40 cellular contexts compared by ENCODE assay signal in the genomic region with DNA sequence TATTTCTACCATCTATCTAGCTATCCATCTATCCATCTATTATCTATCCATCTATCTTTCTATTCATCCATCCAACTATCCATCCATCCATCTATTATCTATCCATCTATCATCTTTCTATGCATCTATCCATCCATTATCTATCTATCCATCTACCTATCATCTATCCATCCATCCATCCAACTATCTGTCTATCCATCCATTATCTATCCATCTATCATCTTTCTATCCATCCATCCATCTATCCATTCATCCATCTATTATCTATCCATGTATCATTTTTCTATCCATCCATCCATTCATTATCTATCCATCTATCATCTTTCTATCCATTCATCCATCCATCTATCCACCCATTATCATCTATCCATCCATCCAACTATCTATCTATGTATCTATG. TPM values are rescaled to one million over a fixed set of nuclear protein-coding genes. Genes with fewer than 3 reads are reported as not detected.
"Had no signal": no experiment of that assay in that cellular context is flagged by ENCODE, and none has a peak within 500 bp of the region (broad histone marks: within the 10 kb centered on the region; RNA-seq: fewer than 3 reads in every experiment).

No MANE protein-coding gene starts in this region.

- H3K27ac ChIP-seq: adrenal gland, ascending aorta, brain microvascular endothelial cell, breast epithelium, cardiac muscle cell had no signal

- DNase-seq: activated effector memory CD4-positive, alpha-beta T cell treated with anti-CD3 and anti-CD28 coated beads, Interleukin-2, amount 50 U/mL, for 16 hours; activated effector memory CD4-positive, alpha-beta T cell treated with Interleukin-2 at 50 U/mL for 16 hours; activated gamma-delta T cell; activated gamma-delta T cell treated with Interleukin-2 at 50 U/mL for 16 hours; activated naive CD4-positive, alpha-beta T cell; activated naive CD4-positive, alpha-beta T cell treated with anti-CD3 and anti-CD28 coated beads for 36 hours; activated naive CD4-positive, alpha-beta T cell treated with anti-CD3 and anti-CD28 coated beads, Interleukin-2, amount 10 ng/mL, durations not matched to agents 7 days and 5 days; activated naive CD4-positive, alpha-beta T cell treated with anti-CD3 and anti-CD28 coated beads, Interleukin-2, amount 50 U/mL, for 16 hours; activated naive CD4-positive, alpha-beta T cell treated with Interleukin-2 at 50 U/mL for 16 hours; activated naive CD8-positive, alpha-beta T cell treated with anti-CD3 and anti-CD28 coated beads for 36 hours; activated naive CD8-positive, alpha-beta T cell treated with anti-CD3 and anti-CD28 coated beads, Interleukin-2, amount 10 ng/mL, durations not matched to agents 7 days and 5 days; activated naive CD8-positive, alpha-beta T cell treated with anti-CD3 and anti-CD28 coated beads, Interleukin-2, amount 50 U/mL, for 24 hours; activated T-cell treated with anti-CD3 and anti-CD28 coated beads, Interleukin-2, amount 50 U/mL, for 4 hours; activated T-cell treated with anti-CD3 and anti-CD28 coated beads, Interleukin-2, amount 50 U/mL, for 48 hours; activated T-cell treated with anti-CD3 and anti-CD28 coated beads, Interleukin-2, amount 50 U/mL, for 72 hours; amniotic stem cell; amygdala; anterior cingulate cortex; aorta; body of pancreas; brain microvascular endothelial cell; caudate nucleus; central memory CD4-positive, alpha-beta T cell; cerebellar nuclear complex had no signal

- H3K36me3 ChIP-seq: adrenal gland, ascending aorta, brain microvascular endothelial cell, breast epithelium, cardiac muscle cell had no signal

- H3K36me3 Mint-ChIP-seq: activated naive CD4-positive, alpha-beta T cell treated with anti-CD3 and anti-CD28 coated beads, Interleukin-2, amount 10 ng/mL, durations not matched to agents 7 days and 5 days; activated naive CD4-positive, alpha-beta T cell treated with anti-CD3 and anti-CD28 coated beads, Interleukin-2, amount 50 U/mL, for 24 hours; activated naive CD4-positive, alpha-beta T cell treated with anti-CD3 and anti-CD28 coated beads, Interleukin-2, amount 50 U/mL, for 72 hours; activated naive CD8-positive, alpha-beta T cell treated with anti-CD3 and anti-CD28 coated beads for 36 hours; activated naive CD8-positive, alpha-beta T cell treated with anti-CD3 and anti-CD28 coated beads, Interleukin-2, amount 10 ng/mL, durations not matched to agents 7 days and 5 days; brain had no signal

- H3K9me3 Mint-ChIP-seq: activated naive CD4-positive, alpha-beta T cell treated with anti-CD3 and anti-CD28 coated beads for 36 hours; activated naive CD4-positive, alpha-beta T cell treated with anti-CD3 and anti-CD28 coated beads, Interleukin-2, amount 10 ng/mL, durations not matched to agents 7 days and 5 days; activated naive CD4-positive, alpha-beta T cell treated with anti-CD3 and anti-CD28 coated beads, Interleukin-2, amount 50 U/mL, for 24 hours; activated naive CD8-positive, alpha-beta T cell treated with anti-CD3 and anti-CD28 coated beads for 36 hours; activated naive CD8-positive, alpha-beta T cell treated with anti-CD3 and anti-CD28 coated beads, Interleukin-2, amount 10 ng/mL, durations not matched to agents 7 days and 5 days; activated naive CD8-positive, alpha-beta T cell treated with anti-CD3 and anti-CD28 coated beads, Interleukin-2, amount 50 U/mL, for 24 hours; activated T-cell treated with anti-CD3 and anti-CD28 coated beads, Interleukin-2, amount 50 U/mL, for 4 hours; activated T-helper 1 cell treated with anti-CD3 and anti-CD28 coated beads, Interleukin-12 subunit alpha, Interleukin-12 subunit beta, Interleukin-2, Interleukin-4 antibody, amounts not matched to agents 30 ng/mL and 10 ng/mL and 1 ng/mL, durations not matched to agents 14 hours and 24 hours and 36 hours; activated T-helper 17 cell treated with anti-CD3 and anti-CD28 coated beads, Interleukin-2, amount 50 U/mL, for 72 hours; activated T-helper 2 cell treated with anti-CD3 and anti-CD28 coated beads, Interferon-gamma antibody, Interleukin-2, Interleukin-4, amounts not matched to agents 10 μg/mL and 5 μg/mL and 100 μg/mL, durations not matched to agents 14 hours and 24 hours and 36 hours; central memory CD8-positive, alpha-beta T cell had no signal

- H3K4me3 ChIP-seq: adrenal gland, ascending aorta, body of pancreas, breast epithelium, cardiac muscle cell had no signal

- H3K4me3 Mint-ChIP-seq: activated naive CD4-positive, alpha-beta T cell treated with anti-CD3 and anti-CD28 coated beads for 36 hours; activated naive CD4-positive, alpha-beta T cell treated with anti-CD3 and anti-CD28 coated beads, Interleukin-2, amount 10 ng/mL, durations not matched to agents 7 days and 5 days; activated naive CD4-positive, alpha-beta T cell treated with anti-CD3 and anti-CD28 coated beads, Interleukin-2, amount 50 U/mL, for 24 hours; activated naive CD8-positive, alpha-beta T cell; activated naive CD8-positive, alpha-beta T cell treated with anti-CD3 and anti-CD28 coated beads for 36 hours; activated naive CD8-positive, alpha-beta T cell treated with anti-CD3 and anti-CD28 coated beads, Interleukin-2, amount 10 ng/mL, durations not matched to agents 7 days and 5 days; activated naive CD8-positive, alpha-beta T cell treated with anti-CD3 and anti-CD28 coated beads, Interleukin-2, amount 50 U/mL, for 24 hours; activated T-cell treated with anti-CD3 and anti-CD28 coated beads, Interleukin-2, amount 50 U/mL, for 4 hours; activated T-cell treated with anti-CD3 and anti-CD28 coated beads, Interleukin-2, amount 50 U/mL, for 72 hours; activated T-helper 1 cell treated with anti-CD3 and anti-CD28 coated beads, Interleukin-12 subunit alpha, Interleukin-12 subunit beta, Interleukin-2, Interleukin-4 antibody, amounts not matched to agents 30 ng/mL and 10 ng/mL and 1 ng/mL, durations not matched to agents 14 hours and 24 hours and 36 hours; activated T-helper 17 cell treated with anti-CD3 and anti-CD28 coated beads, Interleukin-2, amount 50 U/mL, for 72 hours; brain; central memory CD8-positive, alpha-beta T cell had no signal

- FAIRE-seq: astrocyte, bronchial epithelial cell, colon had no signal

- H3K27ac Mint-ChIP-seq: activated naive CD4-positive, alpha-beta T cell treated with anti-CD3 and anti-CD28 coated beads for 36 hours; activated naive CD4-positive, alpha-beta T cell treated with anti-CD3 and anti-CD28 coated beads, Interleukin-2, amount 10 ng/mL, durations not matched to agents 7 days and 5 days; activated naive CD4-positive, alpha-beta T cell treated with anti-CD3 and anti-CD28 coated beads, Interleukin-2, amount 50 U/mL, for 24 hours; activated naive CD4-positive, alpha-beta T cell treated with anti-CD3 and anti-CD28 coated beads, Interleukin-2, amount 50 U/mL, for 72 hours; activated naive CD8-positive, alpha-beta T cell; activated naive CD8-positive, alpha-beta T cell treated with anti-CD3 and anti-CD28 coated beads for 36 hours; activated naive CD8-positive, alpha-beta T cell treated with anti-CD3 and anti-CD28 coated beads, Interleukin-2, amount 10 ng/mL, durations not matched to agents 7 days and 5 days; activated naive CD8-positive, alpha-beta T cell treated with anti-CD3 and anti-CD28 coated beads, Interleukin-2, amount 50 U/mL, for 24 hours; activated T-cell treated with anti-CD3 and anti-CD28 coated beads, Interleukin-2, amount 50 U/mL, for 72 hours; activated T-helper 1 cell treated with anti-CD3 and anti-CD28 coated beads, Interleukin-12 subunit alpha, Interleukin-12 subunit beta, Interleukin-2, Interleukin-4 antibody, amounts not matched to agents 30 ng/mL and 10 ng/mL and 1 ng/mL, durations not matched to agents 14 hours and 24 hours and 36 hours; activated T-helper 17 cell treated with anti-CD3 and anti-CD28 coated beads, Interleukin-2, amount 50 U/mL, for 72 hours; activated T-helper 2 cell treated with anti-CD3 and anti-CD28 coated beads, Interferon-gamma antibody, Interleukin-2, Interleukin-4, amounts not matched to agents 10 μg/mL and 5 μg/mL and 100 μg/mL, durations not matched to agents 14 hours and 24 hours and 36 hours; brain had no signal

- ATAC-seq: activated naive CD4-positive, alpha-beta T cell treated with anti-CD3 and anti-CD28 coated beads, Interleukin-2, amount 50 U/mL, for 72 hours; activated naive CD8-positive, alpha-beta T cell treated with anti-CD3 and anti-CD28 coated beads, Interleukin-2, amount 50 U/mL, for 24 hours; activated T-cell treated with anti-CD3 and anti-CD28 coated beads, Interleukin-2, amount 50 U/mL, for 4 hours; activated T-cell treated with anti-CD3 and anti-CD28 coated beads, Interleukin-2, amount 50 U/mL, for 72 hours; activated T-helper 17 cell treated with anti-CD3 and anti-CD28 coated beads, Interleukin-2, amount 50 U/mL, for 72 hours; body of pancreas had no signal

- H3K9me3 ChIP-seq: adrenal gland, ascending aorta, body of pancreas, breast epithelium had no signal

- H3K4me1 ChIP-seq: adrenal gland, ascending aorta, breast epithelium had no signal

- H3K4me1 Mint-ChIP-seq: activated naive CD4-positive, alpha-beta T cell treated with anti-CD3 and anti-CD28 coated beads, Interleukin-2, amount 10 ng/mL, durations not matched to agents 7 days and 5 days; activated naive CD4-positive, alpha-beta T cell treated with anti-CD3 and anti-CD28 coated beads, Interleukin-2, amount 50 U/mL, for 24 hours; activated naive CD8-positive, alpha-beta T cell treated with anti-CD3 and anti-CD28 coated beads for 36 hours; activated naive CD8-positive, alpha-beta T cell treated with anti-CD3 and anti-CD28 coated beads, Interleukin-2, amount 10 ng/mL, durations not matched to agents 7 days and 5 days; activated naive CD8-positive, alpha-beta T cell treated with anti-CD3 and anti-CD28 coated beads, Interleukin-2, amount 50 U/mL, for 24 hours; activated T-helper 17 cell treated with anti-CD3 and anti-CD28 coated beads, Interleukin-2, amount 50 U/mL, for 72 hours; central memory CD8-positive, alpha-beta T cell had no signal

- H3K27me3 ChIP-seq: ascending aorta, body of pancreas, brain microvascular endothelial cell, breast epithelium, cardiac muscle cell had no signal

RNA-seq across cellular contexts. Expression of a gene that starts 38.8 kb away (rescaled TPM):
- total RNA-seq: activated naive CD4-positive, alpha-beta T cell treated with anti-CD3 and anti-CD28 coated beads for 36 hours; activated naive CD8-positive, alpha-beta T cell treated with anti-CD3 and anti-CD28 coated beads for 36 hours; activated naive CD8-positive, alpha-beta T cell treated with anti-CD3 and anti-CD28 coated beads, Interleukin-2, amount 10 ng/mL, durations not matched to agents 7 days and 5 days; activated T-helper 1 cell treated with anti-CD3 and anti-CD28 coated beads, Interleukin-12 subunit alpha, Interleukin-12 subunit beta, Interleukin-2, Interleukin-4 antibody, amounts not matched to agents 30 ng/mL and 10 ng/mL and 1 ng/mL, durations not matched to agents 14 hours and 24 hours and 36 hours; adrenal gland; ascending aorta; astrocyte; bronchial epithelial cell; cardiac muscle cell; cardiac septum had no signal
- polyA plus RNA-seq: cardiac muscle cell had no signal
